Comparison of ENCODE assay signal across 8 cellular contexts in genomic region chr1:25771246-25772114, GRCh38. TPM values are rescaled to one million over a fixed set of nuclear protein-coding genes. Genes with fewer than 3 reads are reported as not detected.
A peak's percentile ranks its signal among the peaks of the same experiment; 100 is the strongest.
DNase-seq lines count a peak whose midpoint lies in the region; ATAC-seq and TF ChIP-seq lines count a peak whose summit lies in the region.

No MANE protein-coding gene starts in this region.

- TF ChIP-seq CTCF in body of pancreas (IDR thresholded peaks at IDR 0.05) = no peak

- WGBS in body of pancreas, 2 donors = 10 to 11% methylated on average over 27 to 33 of the region's 33 CpGs
- WGBS in GM23248 (ENCODE audit: low coverage in 1 of 2, low lambda C conversion rate in 2 of 2, missing lambda C conversion rate in 2 of 2), 2 experiments = 80 to 82% methylated on average over 33 of the region's 33 CpGs

- no peaks in the 10 kb centered on the region for H3F3A ChIP-seq in GM23248 (ENCODE audit: insufficient read depth)

- H3K4me3 ChIP-seq in body of pancreas (no peak overlapping the region), GM23248 (no peak overlapping the region)

- peaks cover 5 to 24% (median 10%) of the 10 kb centered on the region in 3 donors for H3K36me3 Mint-ChIP-seq in naive thymus-derived CD8-positive, alpha-beta T cell

- no peak overlapping the region for H2AFZ ChIP-seq in GM23248

- no peaks in the 10 kb centered on the region for H3K9me2 ChIP-seq in GM23248 (ENCODE audit: insufficient read depth)

- H3K27ac Mint-ChIP-seq in naive thymus-derived CD8-positive, alpha-beta T cell = peak overlapping the region; percentile 85 to 99 (median 98)

- H4K20me1 ChIP-seq in GM23248 (ENCODE audit: insufficient read depth) = no peaks in the 10 kb centered on the region

- POLR2A ChIA-PET in naive thymus-derived CD8-positive, alpha-beta T cell (lab: Charles Lee) = interaction anchor here (0.5 to 5.8 kb wide), 6 partner anchors 14 to 153 kb away, joined by 4 to 25 read pairs (median 6); no protein-coding TSS in a partner anchor

- TF ChIP-seq POLR2A in body of pancreas (IDR thresholded peaks at IDR 0.05) = peak in 2 of 3 donors; percentile 26 to 31

- ATAC-seq in body of pancreas = peak; percentile 52
- peak; percentile 11 to 12 for ATAC-seq in naive thymus-derived CD8-positive, alpha-beta T cell
- no peak for ATAC-seq in HG03460 (IDR thresholded peaks at IDR 0.05; ENCODE audit: unreplicated experiment)

- peaks cover 0 to 3% (median 0%) of the 10 kb centered on the region in 5 donors for H3K27me3 Mint-ChIP-seq in naive thymus-derived CD8-positive, alpha-beta T cell

- H3K4me1 Mint-ChIP-seq in naive thymus-derived CD8-positive, alpha-beta T cell = peaks cover 59 to 100% (median 83%) of the 10 kb centered on the region in 4 donors

- H3K4me1 ChIP-seq in body of pancreas (peaks cover 66% of the 10 kb centered on the region), GM23248 (ENCODE audit: insufficient read depth) (no peaks in the 10 kb centered on the region)

- no peaks in the 10 kb centered on the region for H3K36me3 ChIP-seq in body of pancreas (replicated peaks in 1 of 2; ENCODE audit: insufficient read depth in 1 of 2, low read depth in 2 of 2)
- no peaks in the 10 kb centered on the region for H3K36me3 ChIP-seq in GM23248 (ENCODE audit: low read depth)

- H3K9me3 ChIP-seq in body of pancreas (no peaks in the 10 kb centered on the region), GM23248 (ENCODE audit: low read depth) (no peaks in the 10 kb centered on the region)

- no peak overlapping the region for H3K4me2 ChIP-seq in GM23248 (ENCODE audit: unreplicated experiment)

- H3K27ac ChIP-seq in body of pancreas = peak overlapping the region; percentile 72 to 85 (median 78)
- no peak overlapping the region for H3K27ac ChIP-seq in GM23248

- H3K27me3 ChIP-seq in body of pancreas (no peaks in the 10 kb centered on the region), GM23248 (replicated peaks; ENCODE audit: insufficient read depth) (no peaks in the 10 kb centered on the region)

- H3K79me2 ChIP-seq in GM23248 (ENCODE audit: insufficient read depth) = no peaks in the 10 kb centered on the region

- in situ Hi-C loops in GM23248 (cut with MboI) = no loop called here

- no peaks in the 10 kb centered on the region for H3K9me3 Mint-ChIP-seq in naive thymus-derived CD8-positive, alpha-beta T cell

- no peak overlapping the region for H3K9ac ChIP-seq in GM23248

- DNase-seq in DMS79 (lab: John Stamatoyannopoulos, UW) = peak; percentile 59
- DNase-seq in NCI-H2171 treated with DMSO at 0.1 percent for 48 hours (lab: John Stamatoyannopoulos, UW) = peak; percentile 68
- DNase-seq in body of pancreas = peak; percentile 87 to 93 (median 91)
- DNase-seq in naive thymus-derived CD8-positive, alpha-beta T cell = peak in 9 of 10 donors; percentile 27 to 76 (median 54)
- no peak for DNase-seq in NCI-H1436 treated with DMSO at 0.1 percent for 48 hours (lab: John Stamatoyannopoulos, UW)
- DNase-seq in putamen (ENCODE audit: low spot score) = no peak
- no peak for DNase-seq in GM23248

- H3K4me3 Mint-ChIP-seq in naive thymus-derived CD8-positive, alpha-beta T cell = peak overlapping the region; percentile 41 to 88 (median 78)

- intact Hi-C loops in body of pancreas (cut with DNase I) = no loop called here

RNA-seq across cellular contexts. Expression of gene SELENON, which starts 28.5 kb away (rescaled TPM):
- total RNA-seq in body of pancreas = 10 to 100 TPM; 22.8 to 27.4 TPM
- total RNA-seq in naive thymus-derived CD8-positive, alpha-beta T cell = 10 to 100 TPM; 19.2 to 20.4 TPM
- polyA plus RNA-seq in naive thymus-derived CD8-positive, alpha-beta T cell = 1 to 10 TPM; 2.6 to 7.0 (median 2.7) TPM
- total RNA-seq in GM23248 (2014; rRNA removed; shearing (Covaris generic)) = 45.3 and 49.7 TPM in 2 replicates
- polyA plus RNA-seq in GM23248 (2016; fragmentation: Nextera tagmentation; extraction: Ambion mirVana) = 8.3 and 9.0 TPM in 2 replicates

RNA-seq across cellular contexts. Expression of gene MTFR1L, which starts 48.3 kb away (rescaled TPM):
- total RNA-seq in body of pancreas = 10 to 100 TPM; 39.7 to 56.4 TPM
- total RNA-seq in naive thymus-derived CD8-positive, alpha-beta T cell = 10 to 100 TPM; 50.0 to 56.4 TPM
- 10 to 100 TPM; 34.3 to 42.6 (median 40.9) TPM for polyA plus RNA-seq in naive thymus-derived CD8-positive, alpha-beta T cell
- 57.2 and 58.3 TPM in 2 replicates for total RNA-seq in GM23248 (2014; rRNA removed; shearing (Covaris generic))
- polyA plus RNA-seq in GM23248 (2016; fragmentation: Nextera tagmentation; extraction: Ambion mirVana) = 74.2 and 78.1 TPM in 2 replicates

Comparison
In these comparisons a context has a peak if more than half of its experiments do, and no peak if none do; other contexts are left out.
1. DNase-seq: peak in DMS79 (single experiment), NCI-H2171 treated with DMSO at 0.1 percent for 48 hours (single experiment), body of pancreas (4 of 4) and naive thymus-derived CD8-positive, alpha-beta T cell (9 of 10); none in NCI-H1436 treated with DMSO at 0.1 percent for 48 hours (single experiment), putamen (single experiment) and GM23248 (single experiment).